Comparison of ENCODE assay signal across 1 cellular context in the genomic region with DNA sequence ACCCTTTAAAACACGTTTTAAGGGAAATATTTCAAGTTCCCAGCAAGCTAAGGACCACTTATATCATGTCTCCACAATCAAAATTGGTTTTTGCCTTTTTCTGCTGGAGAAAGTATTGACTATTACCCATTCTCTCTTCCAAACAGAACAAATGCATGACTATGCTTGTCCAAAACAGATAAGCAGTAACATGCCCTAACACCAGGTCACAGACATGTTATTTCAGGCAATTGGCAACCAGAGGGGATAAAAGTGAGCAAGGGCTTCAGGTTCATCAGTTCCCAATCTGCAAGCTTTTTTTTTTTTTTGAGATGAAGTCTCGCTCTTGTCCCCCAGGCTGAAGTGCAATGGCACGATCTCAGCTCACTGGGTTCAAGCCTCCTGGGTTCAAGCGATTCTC.
TF ChIP-seq lines count a peak whose summit lies in the region.

No MANE protein-coding gene starts in this region.

TF ChIP-seq in K562, 482 proteins besides CTCF, POLR2A, EP300 and RAD21:
- no peak for TF ChIP-seq DACH1 (IDR thresholded peaks at IDR 0.05; ENCODE audit: partially characterized antibody)
- TF ChIP-seq ZNF24 (IDR thresholded peaks at IDR 0.05) = 0 out of 2 replicates have a peak, but pooled peaks have one; percentile 15
- peak; percentile 27; the same call in 1 of the 2 replicates for TF ChIP-seq TCF3 (CRISPR knock-in tag; IDR thresholded peaks at IDR 0.05)
